25 cellular contexts compared by ENCODE assay signal in genomic region chr4:169948271-169948670, GRCh38.
"Had no signal": no experiment of that assay in that cellular context is flagged by ENCODE, and none has a peak within 500 bp of the region (broad histone marks: within the 10 kb centered on the region; RNA-seq: fewer than 3 reads in every experiment).

No MANE protein-coding gene starts in this region.

- DNase-seq: hippocampal formation; immature natural killer cell; kidney; left ventricle myocardium inferior; midbrain; mucosa of descending colon; naive thymus-derived CD4-positive, alpha-beta T cell; ovary; right cardiac atrium; stimulated activated CD4-positive, alpha-beta T cell treated with anti-CD3 and anti-CD28 coated beads, Interleukin-12 subunit alpha, Interleukin-12 subunit beta, amount 100 ng/mL, for 4 hours; stimulated activated CD4-positive, alpha-beta T cell treated with anti-CD3 and anti-CD28 coated beads, Interleukin-15, amount 100 ng/mL, for 24 hours; stimulated activated CD4-positive, alpha-beta T cell treated with anti-CD3 and anti-CD28 coated beads, Interleukin-2, amount 100 ng/mL, for 24 hours; stimulated activated CD4-positive, alpha-beta T cell treated with anti-CD3 and anti-CD28 coated beads, Interleukin-4, amount 100 ng/mL, for 1 hour; stimulated activated naive B cell treated with anti-CD40 and anti-IgM and Interleukin-4, amounts not matched to agents 10 μg/mL and 1 μg/mL and 100 μg/mL, for 72 hours; stimulated activated naive CD8-positive, alpha-beta T cell treated with anti-CD3 and anti-CD28 coated beads, Interleukin-15, Interleukin-2, amounts not matched to agents 100 U/mL and 50 U/mL, for 24 hours; stomach; testis; thyroid gland; transverse colon; upper lobe of right lung had no signal

- H3K27ac Mint-ChIP-seq: immature natural killer cell; naive thymus-derived CD4-positive, alpha-beta T cell; natural killer cell treated with Interleukin-12 subunit alpha and Interleukin-12 subunit beta and Interleukin-15 and Interleukin-18, amount 100 ng/mL, for 72 hours; progenitor cell of endocrine pancreas; stimulated activated naive B cell treated with anti-CD40 and anti-IgM and Interleukin-4, amounts not matched to agents 10 μg/mL and 1 μg/mL and 100 μg/mL, for 72 hours had no signal

- H3K27ac ChIP-seq: left ventricle myocardium inferior, ovary, skin epidermis, stomach, testis, thyroid gland, transverse colon, upper lobe of right lung had no signal

- H3K9me3 ChIP-seq: left ventricle myocardium inferior, mucosa of descending colon, ovary, stomach, testis, thyroid gland, transverse colon, upper lobe of right lung had no signal

- H3K4me3 Mint-ChIP-seq: immature natural killer cell; naive thymus-derived CD4-positive, alpha-beta T cell; natural killer cell treated with Interleukin-12 subunit alpha and Interleukin-12 subunit beta and Interleukin-15 and Interleukin-18, amount 100 ng/mL, for 72 hours; stimulated activated naive B cell treated with anti-CD40 and anti-IgM and Interleukin-4, amounts not matched to agents 10 μg/mL and 1 μg/mL and 100 μg/mL, for 72 hours had no signal

- H3K36me3 ChIP-seq: left ventricle myocardium inferior, ovary, stomach, thyroid gland, transverse colon, upper lobe of right lung had no signal

- H3K4me1 ChIP-seq: left ventricle myocardium inferior, stomach, testis, upper lobe of right lung had no signal

- H3K4me3 ChIP-seq: left ventricle myocardium inferior, lung, mucosa of descending colon, ovary, skin epidermis, stomach, testis, thyroid gland, transverse colon, upper lobe of right lung had no signal

- H3K27me3 ChIP-seq: ovary, testis, thyroid gland, transverse colon, upper lobe of right lung had no signal

- H3K9me3 Mint-ChIP-seq: immature natural killer cell; naive thymus-derived CD4-positive, alpha-beta T cell; natural killer cell treated with Interleukin-12 subunit alpha and Interleukin-12 subunit beta and Interleukin-15 and Interleukin-18, amount 100 ng/mL, for 72 hours; stimulated activated naive B cell treated with anti-CD40 and anti-IgM and Interleukin-4, amounts not matched to agents 10 μg/mL and 1 μg/mL and 100 μg/mL, for 72 hours had no signal

- H3K4me1 Mint-ChIP-seq: immature natural killer cell had no signal

- H3K36me3 Mint-ChIP-seq: immature natural killer cell; naive thymus-derived CD4-positive, alpha-beta T cell; natural killer cell treated with Interleukin-12 subunit alpha and Interleukin-12 subunit beta and Interleukin-15 and Interleukin-18, amount 100 ng/mL, for 72 hours; stimulated activated naive B cell treated with anti-CD40 and anti-IgM and Interleukin-4, amounts not matched to agents 10 μg/mL and 1 μg/mL and 100 μg/mL, for 72 hours had no signal

- ATAC-seq: mucosa of descending colon; naive thymus-derived CD4-positive, alpha-beta T cell; natural killer cell treated with Interleukin-12 subunit alpha and Interleukin-12 subunit beta and Interleukin-15 and Interleukin-18, amount 100 ng/mL, for 72 hours; right cardiac atrium; sciatic nerve; stimulated activated naive B cell treated with anti-CD40 and anti-IgM and Interleukin-4, amounts not matched to agents 10 μg/mL and 1 μg/mL and 100 μg/mL, for 72 hours; stimulated activated naive CD8-positive, alpha-beta T cell treated with anti-CD3 and anti-CD28 coated beads, Interleukin-15, Interleukin-2, amounts not matched to agents 100 U/mL and 50 U/mL, for 24 hours; upper lobe of right lung had no signal
